1 cellular context compared by ENCODE assay signal in genomic region chr11:62676698-62677097, GRCh38.
TF ChIP-seq lines count a peak whose summit lies in the region.

No MANE protein-coding gene starts in this region.

TF ChIP-seq in H1, 55 proteins besides CTCF, POLR2A, EP300 and RAD21:
- TF ChIP-seq SP2 (IDR thresholded peaks at IDR 0.05; ENCODE audit: low read length) (no peak), RNF2 (IDR thresholded peaks at IDR 0.05; ENCODE audit: borderline replicate concordance, low read depth, low read length, missing control alignments, poor library complexity, severe bottlenecking) (no peak), ZNF274 (IDR thresholded peaks at IDR 0.05; ENCODE audit: borderline replicate concordance, extremely low read depth, low read length) (no peak), NRF1 (IDR thresholded peaks at IDR 0.05; ENCODE audit: low read depth, low read length) (no peak), KDM5A (IDR thresholded peaks at IDR 0.05; ENCODE audit: low read length) (no peak)
